In genomic region chr3:189683576-189684255, GRCh38 we compare ENCODE assay signal across 1 cellular context.
TF ChIP-seq lines count a peak whose summit lies in the region.

No MANE protein-coding gene starts in this region.

TF ChIP-seq in GM23338, 12 proteins besides CTCF, POLR2A, EP300 and RAD21 (continued from another document):
- TF ChIP-seq JUNB (IDR thresholded peaks at IDR 0.05; ENCODE audit: unreplicated experiment), result no peak
- TF ChIP-seq, protein P1, sequence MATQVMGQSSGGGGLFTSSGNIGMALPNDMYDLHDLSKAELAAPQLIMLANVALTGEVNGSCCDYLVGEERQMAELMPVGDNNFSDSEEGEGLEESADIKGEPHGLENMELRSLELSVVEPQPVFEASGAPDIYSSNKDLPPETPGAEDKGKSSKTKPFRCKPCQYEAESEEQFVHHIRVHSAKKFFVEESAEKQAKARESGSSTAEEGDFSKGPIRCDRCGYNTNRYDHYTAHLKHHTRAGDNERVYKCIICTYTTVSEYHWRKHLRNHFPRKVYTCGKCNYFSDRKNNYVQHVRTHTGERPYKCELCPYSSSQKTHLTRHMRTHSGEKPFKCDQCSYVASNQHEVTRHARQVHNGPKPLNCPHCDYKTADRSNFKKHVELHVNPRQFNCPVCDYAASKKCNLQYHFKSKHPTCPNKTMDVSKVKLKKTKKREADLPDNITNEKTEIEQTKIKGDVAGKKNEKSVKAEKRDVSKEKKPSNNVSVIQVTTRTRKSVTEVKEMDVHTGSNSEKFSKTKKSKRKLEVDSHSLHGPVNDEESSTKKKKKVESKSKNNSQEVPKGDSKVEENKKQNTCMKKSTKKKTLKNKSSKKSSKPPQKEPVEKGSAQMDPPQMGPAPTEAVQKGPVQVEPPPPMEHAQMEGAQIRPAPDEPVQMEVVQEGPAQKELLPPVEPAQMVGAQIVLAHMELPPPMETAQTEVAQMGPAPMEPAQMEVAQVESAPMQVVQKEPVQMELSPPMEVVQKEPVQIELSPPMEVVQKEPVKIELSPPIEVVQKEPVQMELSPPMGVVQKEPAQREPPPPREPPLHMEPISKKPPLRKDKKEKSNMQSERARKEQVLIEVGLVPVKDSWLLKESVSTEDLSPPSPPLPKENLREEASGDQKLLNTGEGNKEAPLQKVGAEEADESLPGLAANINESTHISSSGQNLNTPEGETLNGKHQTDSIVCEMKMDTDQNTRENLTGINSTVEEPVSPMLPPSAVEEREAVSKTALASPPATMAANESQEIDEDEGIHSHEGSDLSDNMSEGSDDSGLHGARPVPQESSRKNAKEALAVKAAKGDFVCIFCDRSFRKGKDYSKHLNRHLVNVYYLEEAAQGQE (IDR thresholded peaks at IDR 0.05; ENCODE audit: unreplicated experiment), result no peak
